In genomic region chr2:189217546-189217945, GRCh38 we compare ENCODE assay signal across 16 cellular contexts. TPM values are rescaled to one million over a fixed set of nuclear protein-coding genes. Genes with fewer than 3 reads are reported as not detected.
A peak's percentile ranks its signal among the peaks of the same experiment; 100 is the strongest.
DNase-seq lines count a peak whose midpoint lies in the region; ATAC-seq, FAIRE-seq and TF ChIP-seq lines count a peak whose summit lies in the region.
"Had no signal": no experiment of that assay in that cellular context is flagged by ENCODE, and none has a peak within 500 bp of the region (broad histone marks: within the 10 kb centered on the region; RNA-seq: fewer than 3 reads in every experiment).

No MANE protein-coding gene starts in this region.

- no peak overlapping the region for H3K23ac ChIP-seq in trophoblast cell (ENCODE audit: low read length)

- no peak overlapping the region for H4K12ac ChIP-seq in trophoblast cell (ENCODE audit: low read depth, low read length)

- H3K9me3 ChIP-seq in astrocyte (ENCODE audit: insufficient read depth, low read depth, low read length): no peaks in the 10 kb centered on the region
- no peaks in the 10 kb centered on the region for H3K9me3 ChIP-seq in hepatocyte (ENCODE audit: low read depth)
- no peaks in the 10 kb centered on the region for H3K9me3 ChIP-seq in trophoblast cell (ENCODE audit: insufficient read depth, low read depth, low read length)
- H3K9me3 ChIP-seq in esophagus squamous epithelium: no peaks in the 10 kb centered on the region
- H3K9me3 ChIP-seq: Caco-2, ovary had no signal

- H3K36me3 Mint-ChIP-seq in astrocyte (ENCODE audit: low read depth, unreplicated experiment): no peaks in the 10 kb centered on the region

- intact Hi-C loops in esophagus squamous epithelium (cut with DNase I): no loop called here

- peak overlapping the region; percentile 37 for H3K4me2 ChIP-seq in astrocyte (ENCODE audit: low read length)
- H3K4me2 ChIP-seq in hepatocyte: peak overlapping the region; percentile 21
- no peak overlapping the region for H3K4me2 ChIP-seq in trophoblast cell (ENCODE audit: low read length)

- no peak overlapping the region for H2AK5ac ChIP-seq in trophoblast cell (ENCODE audit: low read length)

- no peaks in the 10 kb centered on the region for H3K9me2 ChIP-seq in hepatocyte (replicated peaks; ENCODE audit: insufficient read depth)

- H3K36me3 ChIP-seq in astrocyte (ENCODE audit: insufficient read depth, low read length) (no peaks in the 10 kb centered on the region), hepatocyte (replicated peaks; ENCODE audit: insufficient read depth, low read depth) (no peaks in the 10 kb centered on the region), trophoblast cell (ENCODE audit: control insufficient read depth in 1 of 2, insufficient read depth in 2 of 2, low read length in 2 of 2) (no peaks in the 10 kb centered on the region), esophagus squamous epithelium (no peaks in the 10 kb centered on the region)
- H3K36me3 ChIP-seq: cardiac muscle cell, ovary had no signal

- H4K8ac ChIP-seq in trophoblast cell (ENCODE audit: low read depth, low read length): no peak overlapping the region

- H3K9ac ChIP-seq in astrocyte (ENCODE audit: low read length) (peak overlapping the region; percentile 53), trophoblast cell (ENCODE audit: low read length) (no peak overlapping the region)

- no peak overlapping the region for H2BK120ac ChIP-seq in trophoblast cell (ENCODE audit: insufficient read depth, low read length, poor library complexity)

- H4K20me1 ChIP-seq in astrocyte (ENCODE audit: insufficient read depth, low read length): no peaks in the 10 kb centered on the region
- no peaks in the 10 kb centered on the region for H4K20me1 ChIP-seq in hepatocyte (ENCODE audit: insufficient read depth, poor library complexity, severe bottlenecking)

- H2BK12ac ChIP-seq in trophoblast cell (ENCODE audit: low read length): no peak overlapping the region

- FAIRE-seq in H54 (lab: Jason Lieb, UNC) (peak; percentile 98), astrocyte (lab: Jason Lieb, UNC) (peak; percentile 82)
- FAIRE-seq: GM12878 had no signal

- H2AFZ ChIP-seq in astrocyte (ENCODE audit: low read depth, low read length) (peak overlapping the region; percentile 6), hepatocyte (no peak overlapping the region), trophoblast cell (ENCODE audit: insufficient read depth, low read length, poor library complexity) (no peak overlapping the region)

- no peaks in the 10 kb centered on the region for H3K27me3 Mint-ChIP-seq in astrocyte (ENCODE audit: low read depth, unreplicated experiment)

- H3K4me1 Mint-ChIP-seq in astrocyte (ENCODE audit: low read depth, unreplicated experiment): peaks cover 4% of the 10 kb centered on the region

- no peaks in the 10 kb centered on the region for H3K79me1 ChIP-seq in trophoblast cell (ENCODE audit: low read length)

- TF ChIP-seq CTCF in astrocyte (IDR thresholded peaks at IDR 0.05; ENCODE audit: insufficient read depth, low read depth, low read length) (no peak), hepatocyte (IDR thresholded peaks at IDR 0.05; ENCODE audit: poor library complexity) (no peak), esophagus squamous epithelium (IDR thresholded peaks at IDR 0.05) (no peak)

- no peak overlapping the region for H3K14ac ChIP-seq in trophoblast cell (ENCODE audit: low read length)

- 25% methylated on average over 6 of the region's 6 CpGs for WGBS in hepatocyte (ENCODE audit: low lambda C conversion rate, missing lambda C conversion rate)
- WGBS in trophoblast cell (ENCODE audit: extremely low coverage, insufficient coverage, insufficient read length): no CpG with 5 or more reads among the region's 6 CpGs
- 55 to 62% methylated on average over 6 of the region's 6 CpGs for WGBS in esophagus squamous epithelium, 2 donors

- H3K9me3 Mint-ChIP-seq in astrocyte (ENCODE audit: unreplicated experiment): no peaks in the 10 kb centered on the region

- H4K91ac ChIP-seq in trophoblast cell (ENCODE audit: low read depth, low read length): no peak overlapping the region

- H3K4me3 Mint-ChIP-seq in astrocyte (ENCODE audit: unreplicated experiment): no peak overlapping the region

- H3K27me3 ChIP-seq in astrocyte (ENCODE audit: insufficient read depth, low read length) (no peaks in the 10 kb centered on the region), hepatocyte (no peaks in the 10 kb centered on the region), trophoblast cell (ENCODE audit: insufficient read depth, low read length) (no peaks in the 10 kb centered on the region), esophagus squamous epithelium (no peaks in the 10 kb centered on the region)
- H3K27me3 ChIP-seq: cardiac muscle cell, ovary had no signal

- no peak overlapping the region for H3K18ac ChIP-seq in trophoblast cell (ENCODE audit: low read length)

- no peak for TF ChIP-seq POLR2A in H54 (IDR thresholded peaks at IDR 0.05; ENCODE audit: low read depth, low read length)
- TF ChIP-seq POLR2A in esophagus squamous epithelium (IDR thresholded peaks at IDR 0.05): no peak

- H3K27ac ChIP-seq in astrocyte (ENCODE audit: low read depth, low read length) (peak overlapping the region; percentile 79), hepatocyte (peak overlapping the region; percentile 68), trophoblast cell (ENCODE audit: low read depth, low read length) (no peak overlapping the region), esophagus squamous epithelium (no peak overlapping the region)
- H3K27ac ChIP-seq: cardiac muscle cell, ovary had no signal

- H3K4me1 ChIP-seq in astrocyte (ENCODE audit: insufficient read depth, low read length) (peaks cover 20% of the 10 kb centered on the region), hepatocyte (ENCODE audit: insufficient read depth) (peaks cover 10% of the 10 kb centered on the region), trophoblast cell (ENCODE audit: control insufficient read depth in 1 of 2, insufficient read depth in 2 of 2, low read length in 2 of 2) (peaks cover 0 to 3% of the 10 kb centered on the region in 2 experiments), esophagus squamous epithelium (peaks cover 0 to 14% (median 6%) of the 10 kb centered on the region in 3 donors)

- H3K4ac ChIP-seq in trophoblast cell (ENCODE audit: low read depth, low read length): no peak overlapping the region

- H3K4me3 ChIP-seq in astrocyte (ENCODE audit: insufficient read depth, low read depth, low read length) (no peak overlapping the region), hepatocyte (no peak overlapping the region), trophoblast cell (ENCODE audit: low read depth, low read length) (no peak overlapping the region), esophagus squamous epithelium (no peak overlapping the region)
- H3K4me3 ChIP-seq: cardiac muscle cell, GM12878, ovary had no signal

- DNase-seq in H54 (ENCODE audit: insufficient read length, low spot score): peak; percentile 14
- DNase-seq in astrocyte (ENCODE audit: low read depth): peak; percentile 84
- DNase-seq in hepatocyte (ENCODE audit: low spot score): peak; percentile 30
- peak; percentile 73 to 84 for DNase-seq in trophoblast cell
- DNase-seq in stimulated activated CD4-positive, alpha-beta T cell treated with anti-CD3 and anti-CD28 coated beads, Interleukin-2, amount 100 ng/mL, for 48 hours: no peak
- no peak for DNase-seq in esophagus squamous epithelium (lab: John Stamatoyannopoulos, UW)
- DNase-seq in AG20443 (ENCODE audit: low spot score): no peak
- DNase-seq: activated CD4-positive, CD25-positive, alpha-beta regulatory T cell treated with anti-CD3 and anti-CD28 coated beads, Interleukin-2, amount 50 U/mL, for 72 hours; Caco-2; NCI-H524; ovary; stimulated activated CD4-positive, alpha-beta T cell treated with anti-CD3 and anti-CD28 coated beads, Interleukin-1b, Interleukin-23, amount 100 ng/mL, for 48 hours; stimulated activated naive CD8-positive, alpha-beta T cell treated with anti-CD3 and anti-CD28 coated beads, Interleukin-15, Interleukin-2, amounts not matched to agents 100 U/mL and 50 U/mL, for 24 hours had no signal

- no peak overlapping the region for H2BK5ac ChIP-seq in trophoblast cell (ENCODE audit: low read depth, low read length, poor library complexity)

- no peak for ATAC-seq in HG02885 (IDR thresholded peaks at IDR 0.05; ENCODE audit: poor library complexity, unreplicated experiment)
- ATAC-seq: GM12878; stimulated activated naive CD8-positive, alpha-beta T cell treated with anti-CD3 and anti-CD28 coated beads, Interleukin-15, Interleukin-2, amounts not matched to agents 100 U/mL and 50 U/mL, for 24 hours had no signal

- H3K79me2 ChIP-seq in astrocyte (ENCODE audit: insufficient read depth, low read length) (no peaks in the 10 kb centered on the region), hepatocyte (no peaks in the 10 kb centered on the region), trophoblast cell (ENCODE audit: control insufficient read depth, insufficient read depth, low read length, poor library complexity) (no peaks in the 10 kb centered on the region)

- H3K27ac Mint-ChIP-seq in astrocyte (ENCODE audit: unreplicated experiment): no peak overlapping the region

RNA-seq across cellular contexts. Expression of gene COL5A2, which starts 38.0 kb away (rescaled TPM):
- total RNA-seq in astrocyte (429 and 580 TPM in 2 replicates), hepatocyte (344 and 406 TPM in 2 replicates), esophagus squamous epithelium (10 to 100 TPM in 3 of 4 donors, 1 to 10 TPM in 1; 5.6 to 34.3 (median 13.4) TPM)
- polyA plus RNA-seq in hepatocyte: 131 and 137 TPM in 2 replicates
- 104 and 108 TPM in 2 replicates for polyA plus RNA-seq in trophoblast cell (2013)

Comparison
In these comparisons a context has a peak if more than half of its experiments do, and no peak if none do; other contexts are left out.
1. DNase-seq: peak in H54 (single experiment), astrocyte (single experiment), hepatocyte (single experiment) and trophoblast cell (2 of 2); none in stimulated activated CD4-positive, alpha-beta T cell treated with anti-CD3 and anti-CD28 coated beads, Interleukin-2, amount 100 ng/mL, for 48 hours (0 of 2), esophagus squamous epithelium (single experiment) and AG20443 (single experiment).
2. H3K27ac ChIP-seq: peak in astrocyte (single experiment) and hepatocyte (single experiment); none in trophoblast cell (single experiment) and esophagus squamous epithelium (0 of 4).